Comparison of ENCODE assay signal across 1 cellular context in the genomic region with DNA sequence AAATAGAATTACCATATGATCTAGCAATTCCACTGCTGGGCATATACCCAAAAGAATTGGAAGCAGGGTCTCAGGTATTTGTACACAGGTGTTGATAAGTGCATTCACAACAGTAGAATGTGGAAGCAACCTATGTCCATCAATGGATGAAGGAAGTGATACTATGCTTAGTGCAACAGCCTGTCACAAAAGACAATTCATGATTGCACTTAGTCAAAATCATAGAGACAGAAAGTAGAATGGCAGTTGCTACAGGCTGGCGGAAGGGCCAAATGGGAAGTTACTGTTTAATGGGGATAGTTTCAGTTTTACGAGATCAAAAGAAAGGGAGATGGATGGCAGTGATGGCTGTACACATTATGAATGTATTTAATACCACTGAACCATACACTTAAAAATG.
TF ChIP-seq lines count a peak whose summit lies in the region.

No MANE protein-coding gene starts in this region.

TF ChIP-seq in GM23338, 12 proteins besides CTCF, POLR2A, EP300 and RAD21:
- TF ChIP-seq, protein P1, sequence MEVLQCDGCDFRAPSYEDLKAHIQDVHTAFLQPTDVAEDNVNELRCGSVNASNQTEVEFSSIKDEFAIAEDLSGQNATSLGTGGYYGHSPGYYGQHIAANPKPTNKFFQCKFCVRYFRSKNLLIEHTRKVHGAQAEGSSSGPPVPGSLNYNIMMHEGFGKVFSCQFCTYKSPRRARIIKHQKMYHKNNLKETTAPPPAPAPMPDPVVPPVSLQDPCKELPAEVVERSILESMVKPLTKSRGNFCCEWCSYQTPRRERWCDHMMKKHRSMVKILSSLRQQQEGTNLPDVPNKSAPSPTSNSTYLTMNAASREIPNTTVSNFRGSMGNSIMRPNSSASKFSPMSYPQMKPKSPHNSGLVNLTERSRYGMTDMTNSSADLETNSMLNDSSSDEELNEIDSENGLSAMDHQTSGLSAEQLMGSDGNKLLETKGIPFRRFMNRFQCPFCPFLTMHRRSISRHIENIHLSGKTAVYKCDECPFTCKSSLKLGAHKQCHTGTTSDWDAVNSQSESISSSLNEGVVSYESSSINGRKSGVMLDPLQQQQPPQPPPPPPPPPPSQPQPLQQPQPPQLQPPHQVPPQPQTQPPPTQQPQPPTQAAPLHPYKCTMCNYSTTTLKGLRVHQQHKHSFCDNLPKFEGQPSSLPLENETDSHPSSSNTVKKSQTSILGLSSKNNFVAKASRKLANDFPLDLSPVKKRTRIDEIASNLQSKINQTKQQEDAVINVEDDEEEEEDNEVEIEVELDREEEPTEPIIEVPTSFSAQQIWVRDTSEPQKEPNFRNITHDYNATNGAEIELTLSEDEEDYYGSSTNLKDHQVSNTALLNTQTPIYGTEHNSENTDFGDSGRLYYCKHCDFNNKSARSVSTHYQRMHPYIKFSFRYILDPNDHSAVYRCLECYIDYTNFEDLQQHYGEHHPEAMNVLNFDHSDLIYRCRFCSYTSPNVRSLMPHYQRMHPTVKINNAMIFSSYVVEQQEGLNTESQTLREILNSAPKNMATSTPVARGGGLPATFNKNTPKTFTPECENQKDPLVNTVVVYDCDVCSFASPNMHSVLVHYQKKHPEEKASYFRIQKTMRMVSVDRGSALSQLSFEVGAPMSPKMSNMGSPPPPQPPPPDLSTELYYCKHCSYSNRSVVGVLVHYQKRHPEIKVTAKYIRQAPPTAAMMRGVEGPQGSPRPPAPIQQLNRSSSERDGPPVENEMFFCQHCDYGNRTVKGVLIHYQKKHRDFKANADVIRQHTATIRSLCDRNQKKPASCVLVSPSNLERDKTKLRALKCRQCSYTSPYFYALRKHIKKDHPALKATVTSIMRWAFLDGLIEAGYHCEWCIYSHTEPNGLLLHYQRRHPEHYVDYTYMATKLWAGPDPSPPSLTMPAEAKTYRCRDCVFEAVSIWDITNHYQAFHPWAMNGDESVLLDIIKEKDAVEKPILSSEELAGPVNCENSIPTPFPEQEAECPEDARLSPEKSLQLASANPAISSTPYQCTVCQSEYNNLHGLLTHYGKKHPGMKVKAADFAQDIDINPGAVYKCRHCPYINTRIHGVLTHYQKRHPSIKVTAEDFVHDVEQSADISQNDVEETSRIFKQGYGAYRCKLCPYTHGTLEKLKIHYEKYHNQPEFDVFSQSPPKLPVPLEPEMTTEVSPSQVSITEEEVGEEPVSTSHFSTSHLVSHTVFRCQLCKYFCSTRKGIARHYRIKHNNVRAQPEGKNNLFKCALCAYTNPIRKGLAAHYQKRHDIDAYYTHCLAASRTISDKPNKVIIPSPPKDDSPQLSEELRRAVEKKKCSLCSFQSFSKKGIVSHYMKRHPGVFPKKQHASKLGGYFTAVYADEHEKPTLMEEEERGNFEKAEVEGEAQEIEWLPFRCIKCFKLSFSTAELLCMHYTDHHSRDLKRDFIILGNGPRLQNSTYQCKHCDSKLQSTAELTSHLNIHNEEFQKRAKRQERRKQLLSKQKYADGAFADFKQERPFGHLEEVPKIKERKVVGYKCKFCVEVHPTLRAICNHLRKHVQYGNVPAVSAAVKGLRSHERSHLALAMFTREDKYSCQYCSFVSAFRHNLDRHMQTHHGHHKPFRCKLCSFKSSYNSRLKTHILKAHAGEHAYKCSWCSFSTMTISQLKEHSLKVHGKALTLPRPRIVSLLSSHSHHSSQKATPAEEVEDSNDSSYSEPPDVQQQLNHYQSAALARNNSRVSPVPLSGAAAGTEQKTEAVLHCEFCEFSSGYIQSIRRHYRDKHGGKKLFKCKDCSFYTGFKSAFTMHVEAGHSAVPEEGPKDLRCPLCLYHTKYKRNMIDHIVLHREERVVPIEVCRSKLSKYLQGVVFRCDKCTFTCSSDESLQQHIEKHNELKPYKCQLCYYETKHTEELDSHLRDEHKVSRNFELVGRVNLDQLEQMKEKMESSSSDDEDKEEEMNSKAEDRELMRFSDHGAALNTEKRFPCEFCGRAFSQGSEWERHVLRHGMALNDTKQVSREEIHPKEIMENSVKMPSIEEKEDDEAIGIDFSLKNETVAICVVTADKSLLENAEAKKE (CRISPR knock-in tag; IDR thresholded peaks at IDR 0.05): no peak
- TF ChIP-seq EZH2phosphoT487 (IDR thresholded peaks at IDR 0.05; ENCODE audit: unreplicated experiment): no peak
- TF ChIP-seq EZH2 (IDR thresholded peaks at IDR 0.05; ENCODE audit: low read depth, unreplicated experiment): no peak
- no peak for TF ChIP-seq NANOG (IDR thresholded peaks at IDR 0.05; ENCODE audit: borderline replicate concordance)
- TF ChIP-seq, protein P2, sequence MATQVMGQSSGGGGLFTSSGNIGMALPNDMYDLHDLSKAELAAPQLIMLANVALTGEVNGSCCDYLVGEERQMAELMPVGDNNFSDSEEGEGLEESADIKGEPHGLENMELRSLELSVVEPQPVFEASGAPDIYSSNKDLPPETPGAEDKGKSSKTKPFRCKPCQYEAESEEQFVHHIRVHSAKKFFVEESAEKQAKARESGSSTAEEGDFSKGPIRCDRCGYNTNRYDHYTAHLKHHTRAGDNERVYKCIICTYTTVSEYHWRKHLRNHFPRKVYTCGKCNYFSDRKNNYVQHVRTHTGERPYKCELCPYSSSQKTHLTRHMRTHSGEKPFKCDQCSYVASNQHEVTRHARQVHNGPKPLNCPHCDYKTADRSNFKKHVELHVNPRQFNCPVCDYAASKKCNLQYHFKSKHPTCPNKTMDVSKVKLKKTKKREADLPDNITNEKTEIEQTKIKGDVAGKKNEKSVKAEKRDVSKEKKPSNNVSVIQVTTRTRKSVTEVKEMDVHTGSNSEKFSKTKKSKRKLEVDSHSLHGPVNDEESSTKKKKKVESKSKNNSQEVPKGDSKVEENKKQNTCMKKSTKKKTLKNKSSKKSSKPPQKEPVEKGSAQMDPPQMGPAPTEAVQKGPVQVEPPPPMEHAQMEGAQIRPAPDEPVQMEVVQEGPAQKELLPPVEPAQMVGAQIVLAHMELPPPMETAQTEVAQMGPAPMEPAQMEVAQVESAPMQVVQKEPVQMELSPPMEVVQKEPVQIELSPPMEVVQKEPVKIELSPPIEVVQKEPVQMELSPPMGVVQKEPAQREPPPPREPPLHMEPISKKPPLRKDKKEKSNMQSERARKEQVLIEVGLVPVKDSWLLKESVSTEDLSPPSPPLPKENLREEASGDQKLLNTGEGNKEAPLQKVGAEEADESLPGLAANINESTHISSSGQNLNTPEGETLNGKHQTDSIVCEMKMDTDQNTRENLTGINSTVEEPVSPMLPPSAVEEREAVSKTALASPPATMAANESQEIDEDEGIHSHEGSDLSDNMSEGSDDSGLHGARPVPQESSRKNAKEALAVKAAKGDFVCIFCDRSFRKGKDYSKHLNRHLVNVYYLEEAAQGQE (IDR thresholded peaks at IDR 0.05; ENCODE audit: unreplicated experiment): no peak
- TF ChIP-seq CREB1 (CRISPR knock-in tag; IDR thresholded peaks at IDR 0.05; ENCODE audit: low read depth): no peak
- no peak for TF ChIP-seq ZNF114 (CRISPR knock-in tag; IDR thresholded peaks at IDR 0.05)
- no peak for TF ChIP-seq JUNB (IDR thresholded peaks at IDR 0.05; ENCODE audit: unreplicated experiment)
- TF ChIP-seq, protein P3, sequence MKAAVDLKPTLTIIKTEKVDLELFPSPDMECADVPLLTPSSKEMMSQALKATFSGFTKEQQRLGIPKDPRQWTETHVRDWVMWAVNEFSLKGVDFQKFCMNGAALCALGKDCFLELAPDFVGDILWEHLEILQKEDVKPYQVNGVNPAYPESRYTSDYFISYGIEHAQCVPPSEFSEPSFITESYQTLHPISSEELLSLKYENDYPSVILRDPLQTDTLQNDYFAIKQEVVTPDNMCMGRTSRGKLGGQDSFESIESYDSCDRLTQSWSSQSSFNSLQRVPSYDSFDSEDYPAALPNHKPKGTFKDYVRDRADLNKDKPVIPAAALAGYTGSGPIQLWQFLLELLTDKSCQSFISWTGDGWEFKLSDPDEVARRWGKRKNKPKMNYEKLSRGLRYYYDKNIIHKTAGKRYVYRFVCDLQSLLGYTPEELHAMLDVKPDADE (IDR thresholded peaks at IDR 0.05): no peak
- no peak for TF ChIP-seq STAT1 (IDR thresholded peaks at IDR 0.05; ENCODE audit: unreplicated experiment)
- no peak for TF ChIP-seq POLR2AphosphoS5 (IDR thresholded peaks at IDR 0.05; ENCODE audit: low read depth)
- TF ChIP-seq ZNF331 (CRISPR knock-in tag; IDR thresholded peaks at IDR 0.05; ENCODE audit: low read depth): no peak
